In genomic region chr1:81547912-81548303, GRCh38 we compare ENCODE assay signal across 11 cellular contexts.
DNase-seq lines count a peak whose midpoint lies in the region; ATAC-seq and TF ChIP-seq lines count a peak whose summit lies in the region.
"Had no signal": no experiment of that assay in that cellular context is flagged by ENCODE, and none has a peak within 500 bp of the region (broad histone marks: within the 10 kb centered on the region; RNA-seq: fewer than 3 reads in every experiment).

No MANE protein-coding gene starts in this region.

- no peak overlapping the region for H3K4me3 ChIP-seq in GM23338
- H3K4me3 ChIP-seq in mesodermal cell (ENCODE audit: extremely low read depth, insufficient read depth, low read length, poor library complexity, severe bottlenecking): no peak overlapping the region

- H3K4me2 ChIP-seq in GM23338: peak overlapping the region; percentile 3; the same call in 1 of the 2 replicates

- WGBS in mesodermal cell (ENCODE audit: insufficient coverage in 2 of 2), 2 experiments: 72 to 75% methylated on average over 2 of the region's 2 CpGs

- no peaks in the 10 kb centered on the region for H4K20me1 ChIP-seq in GM23338 (replicated peaks; ENCODE audit: insufficient read depth)

- peak overlapping the region; percentile 31; the same call in 1 of the 3 replicates for H3K4me3 Mint-ChIP-seq in GM23338

- DNase-seq in GM23338 (ENCODE audit: low spot score) (no peak), globus pallidus (ENCODE audit: low spot score) (no peak), GM13976 (ENCODE audit: low spot score) (no peak), OCI-M1 (lab: John Stamatoyannopoulos, UW) (no peak), HK-2 (ENCODE audit: unreplicated experiment) (no peak)
- DNase-seq: NCI-H226, occipital lobe had no signal

- TF ChIP-seq CTCF in GM23338 (conservative IDR thresholded peaks at IDR 0.05; ENCODE audit: low read depth in 2 of 2) (no peak), GM13976 (IDR thresholded peaks at IDR 0.05; ENCODE audit: borderline replicate concordance, control extremely low read depth, extremely low read depth, insufficient read depth, missing control alignments) (no peak)

- peaks cover 27% of the 10 kb centered on the region for H3K4me1 ChIP-seq in GM23338 (ENCODE audit: insufficient read depth)
- H3K4me1 ChIP-seq in mesodermal cell (ENCODE audit: control insufficient read depth, insufficient read depth, low read length, poor library complexity, severe bottlenecking): peaks cover 41% of the 10 kb centered on the region

- H3F3A ChIP-seq in GM23338 (replicated peaks; ENCODE audit: low read depth): peaks cover 5% of the 10 kb centered on the region; the same call in 1 of the 2 replicates

- no peaks in the 10 kb centered on the region for H3K27me3 ChIP-seq in GM23338 (ENCODE audit: insufficient read depth)

- peaks cover 6% of the 10 kb centered on the region for H3K27me3 Mint-ChIP-seq in GM23338 (ENCODE audit: insufficient read depth, low read depth, poor library complexity)

- H3K4me1 Mint-ChIP-seq in GM23338: peaks cover 75% of the 10 kb centered on the region

- ATAC-seq in GM19025 (IDR thresholded peaks at IDR 0.05; ENCODE audit: low read depth, unreplicated experiment): peak; percentile 42
- ATAC-seq in GM23338: peak; percentile 9; the same call in 2 of the 3 replicates
- peak; percentile 68 for ATAC-seq in HG03457 (IDR thresholded peaks at IDR 0.05; ENCODE audit: unreplicated experiment)

- peaks cover 9% of the 10 kb centered on the region; the same call in 1 of the 2 replicates for H3K9me2 ChIP-seq in GM23338 (ENCODE audit: insufficient read depth)

- no peaks in the 10 kb centered on the region; the same call in 2 of the 3 replicates for H3K9me3 Mint-ChIP-seq in GM23338

- H3K36me3 ChIP-seq in GM23338 (ENCODE audit: insufficient read depth) (no peaks in the 10 kb centered on the region), mesodermal cell (ENCODE audit: control insufficient read depth, insufficient read depth, low read length) (no peaks in the 10 kb centered on the region)

- in situ Hi-C loops in GM13976 (cut with MboI; ENCODE audit: low sequenced_read_pairs, unreplicated experiment): no loop called here

- no peaks in the 10 kb centered on the region for H3K79me2 ChIP-seq in GM23338 (replicated peaks; ENCODE audit: insufficient read depth)

- no peak overlapping the region for H2AFZ ChIP-seq in GM23338

- peaks cover 3% of the 10 kb centered on the region; the same call in 1 of the 3 replicates for H3K36me3 Mint-ChIP-seq in GM23338 (ENCODE audit: low read depth)

- H3K27ac Mint-ChIP-seq in GM23338: peak overlapping the region; percentile 97

- peak overlapping the region; percentile 91 for H3K27ac ChIP-seq in GM23338 (ENCODE audit: low read depth)
- H3K27ac ChIP-seq in mesodermal cell (ENCODE audit: low read depth, low read length, severe bottlenecking): peak overlapping the region; percentile 77
- H3K27ac ChIP-seq: HL-60 had no signal

- H3K9me3 ChIP-seq in mesodermal cell (ENCODE audit: control insufficient read depth, low read length): no peaks in the 10 kb centered on the region

TF ChIP-seq in GM23338, 12 proteins besides CTCF, POLR2A, EP300 and RAD21 (continues in another document):
- no peak for TF ChIP-seq REST (IDR thresholded peaks at IDR 0.05; ENCODE audit: unreplicated experiment)
- TF ChIP-seq EZH2 (IDR thresholded peaks at IDR 0.05; ENCODE audit: low read depth, unreplicated experiment): no peak
- TF ChIP-seq CREB1 (CRISPR knock-in tag; IDR thresholded peaks at IDR 0.05; ENCODE audit: low read depth): no peak
- TF ChIP-seq, protein P1, sequence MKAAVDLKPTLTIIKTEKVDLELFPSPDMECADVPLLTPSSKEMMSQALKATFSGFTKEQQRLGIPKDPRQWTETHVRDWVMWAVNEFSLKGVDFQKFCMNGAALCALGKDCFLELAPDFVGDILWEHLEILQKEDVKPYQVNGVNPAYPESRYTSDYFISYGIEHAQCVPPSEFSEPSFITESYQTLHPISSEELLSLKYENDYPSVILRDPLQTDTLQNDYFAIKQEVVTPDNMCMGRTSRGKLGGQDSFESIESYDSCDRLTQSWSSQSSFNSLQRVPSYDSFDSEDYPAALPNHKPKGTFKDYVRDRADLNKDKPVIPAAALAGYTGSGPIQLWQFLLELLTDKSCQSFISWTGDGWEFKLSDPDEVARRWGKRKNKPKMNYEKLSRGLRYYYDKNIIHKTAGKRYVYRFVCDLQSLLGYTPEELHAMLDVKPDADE (IDR thresholded peaks at IDR 0.05): no peak
- no peak for TF ChIP-seq STAT1 (IDR thresholded peaks at IDR 0.05; ENCODE audit: unreplicated experiment)
- TF ChIP-seq EZH2phosphoT487 (IDR thresholded peaks at IDR 0.05; ENCODE audit: unreplicated experiment): no peak
- TF ChIP-seq NANOG (IDR thresholded peaks at IDR 0.05; ENCODE audit: borderline replicate concordance): no peak
- TF ChIP-seq ZNF114 (CRISPR knock-in tag; IDR thresholded peaks at IDR 0.05): no peak
- no peak for TF ChIP-seq ZNF331 (CRISPR knock-in tag; IDR thresholded peaks at IDR 0.05; ENCODE audit: low read depth)
- TF ChIP-seq JUNB (IDR thresholded peaks at IDR 0.05; ENCODE audit: unreplicated experiment): no peak
- no peak for TF ChIP-seq POLR2AphosphoS5 (IDR thresholded peaks at IDR 0.05; ENCODE audit: low read depth)

Comparison
In these comparisons a context has a peak if more than half of its experiments do, and no peak if none do; other contexts are left out.
1. ATAC-seq: peak in every context shown above with its lines; median percentile 68 in HG03457; 42 in GM19025; 9 in GM23338.